ENCODE assay signal across 10 cellular contexts in genomic region chr18:63292844-63293683, GRCh38. TPM values are rescaled to one million over a fixed set of nuclear protein-coding genes. Genes with fewer than 3 reads are reported as not detected.
DNase-seq lines count a peak whose midpoint lies in the region; ATAC-seq, FAIRE-seq and TF ChIP-seq lines count a peak whose summit lies in the region.
"Had no signal": no experiment of that assay in that cellular context is flagged by ENCODE, and none has a peak within 500 bp of the region (broad histone marks: within the 10 kb centered on the region; RNA-seq: fewer than 3 reads in every experiment).

No MANE protein-coding gene starts in this region.

- H3K27me3 ChIP-seq in BLaER1 treated with 17β-estradiol and CSF1 and Interleukin-3, amounts not matched to agents 10 nM and 100 nM = no peaks in the 10 kb centered on the region
- no peaks in the 10 kb centered on the region for H3K27me3 ChIP-seq in MM.1S (replicated peaks; ENCODE audit: insufficient read depth, low read length)
- H3K27me3 ChIP-seq in right lobe of liver = no peaks in the 10 kb centered on the region

- H3F3A ChIP-seq in MM.1S (ENCODE audit: insufficient read depth, low read length) = no peaks in the 10 kb centered on the region

- peaks cover 56% of the 10 kb centered on the region for H3K36me3 Mint-ChIP-seq in activated naive CD8-positive, alpha-beta T cell treated with anti-CD3 and anti-CD28 coated beads for 36 hours

- no peaks in the 10 kb centered on the region for H3K9me2 ChIP-seq in MM.1S (replicated peaks; ENCODE audit: insufficient read depth, low read length)

- no peak overlapping the region for H2AFZ ChIP-seq in MM.1S (ENCODE audit: low read length)

- peaks cover 91% of the 10 kb centered on the region for H3K79me2 ChIP-seq in MM.1S (ENCODE audit: low read length)

- no peak for TF ChIP-seq CTCF in MM.1S (IDR thresholded peaks at IDR 0.05; ENCODE audit: low read length)
- no peak for TF ChIP-seq CTCF in right lobe of liver (IDR thresholded peaks at IDR 0.05)

- peaks cover 0 to 95% (median 37%) of the 10 kb centered on the region in 11 experiments; a peak in 11 of 22 replicates for H4K20me1 ChIP-seq in BLaER1 treated with 17β-estradiol and CSF1 and Interleukin-3, amounts not matched to agents 10 nM and 100 nM
- 0 out of 2 replicates have a peak, but pooled peaks cover 3% of the 10 kb centered on the region for H4K20me1 ChIP-seq in MM.1S (ENCODE audit: insufficient read depth, low read length)

- H3K4me2 ChIP-seq in BLaER1 treated with 17β-estradiol and CSF1 and Interleukin-3, amounts not matched to agents 10 nM and 100 nM = peak overlapping the region in 10 of 11 experiments; percentile 0 to 78 (median 28); a peak in 18 of 22 replicates
- no peak overlapping the region for H3K4me2 ChIP-seq in MM.1S (ENCODE audit: low read depth, low read length)

- no peak overlapping the region for H3K4me3 ChIP-seq in BLaER1 treated with 17β-estradiol and CSF1 and Interleukin-3, amounts not matched to agents 10 nM and 100 nM
- H3K4me3 ChIP-seq in MM.1S (ENCODE audit: low read length) (no peak overlapping the region), right lobe of liver (no peak overlapping the region)

- peak overlapping the region; percentile 88 for H3K27ac Mint-ChIP-seq in activated naive CD8-positive, alpha-beta T cell treated with anti-CD3 and anti-CD28 coated beads for 36 hours

- H3K36me3 ChIP-seq in BLaER1 treated with 17β-estradiol and CSF1 and Interleukin-3, amounts not matched to agents 10 nM and 100 nM = peaks cover 0 to 100% (median 99%) of the 10 kb centered on the region in 11 experiments; a peak in 19 of 22 replicates
- H3K36me3 ChIP-seq in MM.1S (replicated peaks; ENCODE audit: insufficient read depth, low read length) = peaks cover 5% of the 10 kb centered on the region; the same call in 1 of the 2 replicates
- no peaks in the 10 kb centered on the region for H3K36me3 ChIP-seq in right lobe of liver

- peak overlapping the region; percentile 14 for H3K4me3 Mint-ChIP-seq in activated naive CD8-positive, alpha-beta T cell treated with anti-CD3 and anti-CD28 coated beads for 36 hours

- peaks cover 21 to 56% (median 32%) of the 10 kb centered on the region in 10 experiments for H3K4me1 ChIP-seq in BLaER1 treated with 17β-estradiol and CSF1 and Interleukin-3, amounts not matched to agents 10 nM and 100 nM
- H3K4me1 ChIP-seq in MM.1S (ENCODE audit: low read length) (no peaks in the 10 kb centered on the region), right lobe of liver (peaks cover 0 to 1% (median 0%) of the 10 kb centered on the region in 4 donors)

- intact Hi-C loops in right lobe of liver (cut with DNase I) = no loop called here
- intact Hi-C loops in posterior vena cava (cut with DNase I) = no loop called here

- peaks cover 55% of the 10 kb centered on the region for H3K4me1 Mint-ChIP-seq in activated naive CD8-positive, alpha-beta T cell treated with anti-CD3 and anti-CD28 coated beads for 36 hours

- FAIRE-seq in GM19239 (lab: Jason Lieb, UNC) = peak; percentile 96
- FAIRE-seq: small intestine had no signal

- H3K27me3 Mint-ChIP-seq in activated naive CD8-positive, alpha-beta T cell treated with anti-CD3 and anti-CD28 coated beads for 36 hours = no peaks in the 10 kb centered on the region

- peak; percentile 78 for ATAC-seq in HG03354 (IDR thresholded peaks at IDR 0.05; ENCODE audit: poor library complexity, severe bottlenecking, unreplicated experiment)
- ATAC-seq in right lobe of liver = no peak

- TF ChIP-seq POLR2A in right lobe of liver (IDR thresholded peaks at IDR 0.05) = no peak

- H3K27ac ChIP-seq in BLaER1 treated with 17β-estradiol and CSF1 and Interleukin-3, amounts not matched to agents 10 nM and 100 nM = no peak overlapping the region
- H3K27ac ChIP-seq in MM.1S (ENCODE audit: low read length) (no peak overlapping the region), right lobe of liver (no peak overlapping the region)
- H3K27ac ChIP-seq: epithelial cell of prostate had no signal

- H3K9me3 ChIP-seq in BLaER1 treated with 17β-estradiol and CSF1 and Interleukin-3, amounts not matched to agents 10 nM and 100 nM (replicated peaks in 1 of 11) = peaks cover 0 to 16% (median 4%) of the 10 kb centered on the region in 11 experiments; a peak in 7 of 22 replicates
- no peaks in the 10 kb centered on the region for H3K9me3 ChIP-seq in MM.1S (replicated peaks; ENCODE audit: insufficient read depth, low read length)
- no peaks in the 10 kb centered on the region for H3K9me3 ChIP-seq in right lobe of liver

- H3K9ac ChIP-seq in BLaER1 treated with 17β-estradiol and CSF1 and Interleukin-3, amounts not matched to agents 10 nM and 100 nM = no peak overlapping the region
- no peak overlapping the region for H3K9ac ChIP-seq in MM.1S (ENCODE audit: low read length)

- no peaks in the 10 kb centered on the region for H3K9me3 Mint-ChIP-seq in activated naive CD8-positive, alpha-beta T cell treated with anti-CD3 and anti-CD28 coated beads for 36 hours

- 56% methylated on average over 3 of the region's 11 CpGs for WGBS in right lobe of liver (ENCODE audit: insufficient coverage, low coverage, low lambda C conversion rate, missing lambda C conversion rate)

- no peak for DNase-seq in GM19239 (ENCODE audit: insufficient read length, low spot score)
- DNase-seq in activated naive CD8-positive, alpha-beta T cell treated with anti-CD3 and anti-CD28 coated beads for 36 hours = peak; percentile 34
- DNase-seq in MM.1S = no peak
- no peak for DNase-seq in right lobe of liver
- no peak for DNase-seq in posterior vena cava (ENCODE audit: low spot score)
- DNase-seq in pons (ENCODE audit: low spot score) = no peak
- DNase-seq: small intestine had no signal

RNA-seq across cellular contexts. Expression of gene BCL2, which starts 26.5 kb away (rescaled TPM):
- 10 to 100 TPM; 62.8 to 67.3 TPM for total RNA-seq in activated naive CD8-positive, alpha-beta T cell treated with anti-CD3 and anti-CD28 coated beads for 36 hours
- total RNA-seq in right lobe of liver (1 to 10 TPM in 5 of 6 experiments, under 1 TPM in 1; 0.73 to 4.7 (median 2.7) TPM), posterior vena cava (10 to 100 TPM; 11.6 to 13.5 TPM)

Comparison
In these comparisons a context has a peak if more than half of its experiments do, and no peak if none do; other contexts are left out.
1. RNA of gene BCL2, which starts 26.5 kb away (total RNA-seq): 62.8 to 67.3 TPM in activated naive CD8-positive, alpha-beta T cell treated with anti-CD3 and anti-CD28 coated beads for 36 hours; 11.6 to 13.5 TPM in posterior vena cava and 0.73 to 4.7 TPM in right lobe of liver; every median in the first group is over 4 times any median in the second.